Comparison of ENCODE assay signal across 26 cellular contexts in the genomic region with DNA sequence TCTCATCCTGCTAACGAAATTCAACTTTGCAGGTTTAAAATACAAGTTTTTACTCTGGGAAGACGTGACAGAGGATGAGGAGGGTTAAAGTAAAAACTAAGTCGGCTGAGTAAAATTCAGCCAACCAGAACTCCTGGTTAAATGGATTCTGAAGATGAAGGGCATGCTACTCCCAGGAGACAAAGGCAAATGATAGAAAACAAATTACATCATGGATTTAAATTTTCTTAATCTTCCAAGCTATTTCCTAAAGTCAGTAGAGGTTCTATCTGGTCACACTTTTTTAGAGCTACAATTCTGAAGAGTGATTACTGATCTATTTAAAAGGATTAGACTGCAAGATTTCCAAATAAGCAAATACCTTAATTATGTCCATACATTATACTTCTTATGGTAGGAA.
"Had no signal": no experiment of that assay in that cellular context is flagged by ENCODE, and none has a peak within 500 bp of the region (broad histone marks: within the 10 kb centered on the region; RNA-seq: fewer than 3 reads in every experiment).

No MANE protein-coding gene starts in this region.

- H3K27ac Mint-ChIP-seq: activated naive CD8-positive, alpha-beta T cell treated with anti-CD3 and anti-CD28 coated beads for 36 hours; activated T-cell treated with anti-CD3 and anti-CD28 coated beads, Interleukin-2, amount 50 U/mL, for 24 hours; activated T-helper 2 cell treated with anti-CD3 and anti-CD28 coated beads, Interferon-gamma antibody, Interleukin-2, Interleukin-4, amounts not matched to agents 10 μg/mL and 5 μg/mL and 100 μg/mL, durations not matched to agents 14 hours and 24 hours and 36 hours; endodermal cell; T-helper 2 cell treated with Interferon-gamma antibody and Interleukin-4, amounts not matched to agents 5 μg/mL and 100 μg/mL, for 36 hours; type B pancreatic cell had no signal

- H3K36me3 Mint-ChIP-seq: naive B cell had no signal

- FAIRE-seq: astrocyte, small intestine had no signal

- DNase-seq: activated CD4-positive, alpha-beta T cell treated with anti-CD3 and anti-CD28 coated beads for 1 hour; activated CD4-positive, alpha-beta T cell treated with anti-CD3 and anti-CD28 coated beads, Interleukin-2, amount 50 U/mL, for 1 hour; activated naive CD4-positive, alpha-beta T cell treated with Interleukin-2 at 50 U/mL for 16 hours; activated naive CD8-positive, alpha-beta T cell treated with anti-CD3 and anti-CD28 coated beads for 36 hours; activated T-cell treated with anti-CD3 and anti-CD28 coated beads, Interleukin-2, amount 50 U/mL, for 24 hours; endodermal cell; esophagus squamous epithelium; heart left ventricle; islet precursor cell; left colon; lower lobe of right lung; mesendoderm; naive B cell; small intestine; stimulated activated CD4-positive, alpha-beta T cell treated with anti-CD3 and anti-CD28 coated beads, Interleukin-15, amount 100 ng/mL, for 24 hours; stimulated activated naive CD4-positive, alpha-beta T cell; testis; WERI-Rb-1 had no signal

- H3K9me3 ChIP-seq: esophagus squamous epithelium, gastroesophageal sphincter, heart left ventricle, lower lobe of right lung, testis, vagina had no signal

- H3K4me3 Mint-ChIP-seq: activated naive CD8-positive, alpha-beta T cell treated with anti-CD3 and anti-CD28 coated beads for 36 hours; activated T-cell treated with anti-CD3 and anti-CD28 coated beads, Interleukin-2, amount 50 U/mL, for 24 hours; central memory CD8-positive, alpha-beta T cell; endodermal cell; T-helper 2 cell treated with Interferon-gamma antibody and Interleukin-4, amounts not matched to agents 5 μg/mL and 100 μg/mL, for 36 hours; type B pancreatic cell had no signal

- H3K27ac ChIP-seq: coronary artery, esophagus squamous epithelium, gastroesophageal sphincter, heart left ventricle, lower lobe of right lung, testis, vagina, WERI-Rb-1 had no signal

- H3K4me3 ChIP-seq: coronary artery, esophagus squamous epithelium, gastroesophageal sphincter, heart left ventricle, lower lobe of right lung, testis, vagina had no signal

- H3K4me1 ChIP-seq: lower lobe of right lung, testis had no signal

- H3K27me3 Mint-ChIP-seq: activated naive CD8-positive, alpha-beta T cell treated with anti-CD3 and anti-CD28 coated beads for 36 hours; activated T-cell treated with anti-CD3 and anti-CD28 coated beads, Interleukin-2, amount 50 U/mL, for 24 hours; central memory CD8-positive, alpha-beta T cell; naive B cell; type B pancreatic cell had no signal

- H3K27me3 ChIP-seq: esophagus squamous epithelium, gastroesophageal sphincter, heart left ventricle, testis, vagina had no signal

- H3K36me3 ChIP-seq: vagina had no signal

- H3K9me3 Mint-ChIP-seq: activated naive CD8-positive, alpha-beta T cell treated with anti-CD3 and anti-CD28 coated beads for 36 hours; activated T-cell treated with anti-CD3 and anti-CD28 coated beads, Interleukin-2, amount 50 U/mL, for 24 hours; activated T-helper 2 cell treated with anti-CD3 and anti-CD28 coated beads, Interferon-gamma antibody, Interleukin-2, Interleukin-4, amounts not matched to agents 10 μg/mL and 5 μg/mL and 100 μg/mL, durations not matched to agents 14 hours and 24 hours and 36 hours; central memory CD8-positive, alpha-beta T cell; endodermal cell; naive B cell; T-helper 2 cell treated with Interferon-gamma antibody and Interleukin-4, amounts not matched to agents 5 μg/mL and 100 μg/mL, for 36 hours; type B pancreatic cell had no signal
